ENCODE assay signal across 11 cellular contexts in genomic region chr1:183588827-183589226, GRCh38. TPM values are rescaled to one million over a fixed set of nuclear protein-coding genes. Genes with fewer than 3 reads are reported as not detected.
DNase-seq lines count a peak whose midpoint lies in the region; ATAC-seq and TF ChIP-seq lines count a peak whose summit lies in the region.
"Had no signal": no experiment of that assay in that cellular context is flagged by ENCODE, and none has a peak within 500 bp of the region (broad histone marks: within the 10 kb centered on the region; RNA-seq: fewer than 3 reads in every experiment).

No MANE protein-coding gene starts in this region.

- H3K4me3 ChIP-seq in upper lobe of right lung = peak overlapping the region; percentile 41

- no peaks in the 10 kb centered on the region for H3K9me3 Mint-ChIP-seq in natural killer cell treated with Interleukin-12 subunit alpha and Interleukin-12 subunit beta and Interleukin-15 and Interleukin-18, amount 100 ng/mL, for 72 hours
- H3K9me3 Mint-ChIP-seq in natural killer cell = no peaks in the 10 kb centered on the region
- H3K9me3 Mint-ChIP-seq in activated T-helper 1 cell treated with anti-CD3 and anti-CD28 coated beads, Interleukin-12 subunit alpha, Interleukin-12 subunit beta, Interleukin-2, Interleukin-4 antibody, amounts not matched to agents 30 ng/mL and 10 ng/mL and 1 ng/mL, durations not matched to agents 14 hours and 24 hours and 36 hours = no peaks in the 10 kb centered on the region

- in situ Hi-C loops in G401 (cut with HindIII; ENCODE audit: low sequenced_read_pairs) = no loop called here

- H3K36me3 ChIP-seq in upper lobe of right lung = no peaks in the 10 kb centered on the region

- no peak for ATAC-seq in natural killer cell treated with Interleukin-12 subunit alpha and Interleukin-12 subunit beta and Interleukin-15 and Interleukin-18, amount 100 ng/mL, for 72 hours
- ATAC-seq in natural killer cell (no peak), upper lobe of right lung (peak; percentile 45), HG03469 (IDR thresholded peaks at IDR 0.05; ENCODE audit: unreplicated experiment) (no peak)

- H3K4me1 Mint-ChIP-seq in natural killer cell treated with Interleukin-12 subunit alpha and Interleukin-12 subunit beta and Interleukin-15 and Interleukin-18, amount 100 ng/mL, for 72 hours (ENCODE audit: low read depth in 2 of 2) = peaks cover 25 to 37% of the 10 kb centered on the region in 2 donors
- peaks cover 0 to 5% of the 10 kb centered on the region in 2 donors for H3K4me1 Mint-ChIP-seq in natural killer cell
- H3K4me1 Mint-ChIP-seq in activated T-helper 1 cell treated with anti-CD3 and anti-CD28 coated beads, Interleukin-12 subunit alpha, Interleukin-12 subunit beta, Interleukin-2, Interleukin-4 antibody, amounts not matched to agents 30 ng/mL and 10 ng/mL and 1 ng/mL, durations not matched to agents 14 hours and 24 hours and 36 hours (ENCODE audit: low read depth) = peaks cover 60% of the 10 kb centered on the region

- H3K27ac Mint-ChIP-seq in natural killer cell treated with Interleukin-12 subunit alpha and Interleukin-12 subunit beta and Interleukin-15 and Interleukin-18, amount 100 ng/mL, for 72 hours = peak overlapping the region in 1 of 2 donors; percentile 96
- no peak overlapping the region for H3K27ac Mint-ChIP-seq in natural killer cell
- H3K27ac Mint-ChIP-seq in activated T-helper 1 cell treated with anti-CD3 and anti-CD28 coated beads, Interleukin-12 subunit alpha, Interleukin-12 subunit beta, Interleukin-2, Interleukin-4 antibody, amounts not matched to agents 30 ng/mL and 10 ng/mL and 1 ng/mL, durations not matched to agents 14 hours and 24 hours and 36 hours = peak overlapping the region; percentile 59

- H3K9me3 ChIP-seq in upper lobe of right lung = no peaks in the 10 kb centered on the region

- peaks cover 11 to 12% of the 10 kb centered on the region in 2 donors for H3K27me3 Mint-ChIP-seq in natural killer cell treated with Interleukin-12 subunit alpha and Interleukin-12 subunit beta and Interleukin-15 and Interleukin-18, amount 100 ng/mL, for 72 hours
- H3K27me3 Mint-ChIP-seq in natural killer cell (ENCODE audit: low read depth in 2 of 2) = peaks cover 9 to 10% of the 10 kb centered on the region in 2 donors
- no peaks in the 10 kb centered on the region for H3K27me3 Mint-ChIP-seq in activated T-helper 1 cell treated with anti-CD3 and anti-CD28 coated beads, Interleukin-12 subunit alpha, Interleukin-12 subunit beta, Interleukin-2, Interleukin-4 antibody, amounts not matched to agents 30 ng/mL and 10 ng/mL and 1 ng/mL, durations not matched to agents 14 hours and 24 hours and 36 hours (ENCODE audit: insufficient read depth)

- H3K27me3 ChIP-seq in upper lobe of right lung = no peaks in the 10 kb centered on the region

- intact Hi-C loops in natural killer cell (cut with micrococcal nuclease) = no loop called here
- intact Hi-C loops in activated T-helper 1 cell treated with anti-CD3 and anti-CD28 coated beads, Interleukin-12 subunit alpha, Interleukin-12 subunit beta, Interleukin-2, Interleukin-4 antibody, amounts not matched to agents 30 ng/mL and 10 ng/mL and 1 ng/mL, durations not matched to agents 14 hours and 24 hours and 36 hours (cut with micrococcal nuclease) = no loop called here
- intact Hi-C loops in upper lobe of right lung (cut with DNase I) = no loop called here

- TF ChIP-seq CTCF in natural killer cell (IDR thresholded peaks at IDR 0.05) (no peak), upper lobe of right lung (IDR thresholded peaks at IDR 0.05) (no peak)

- H3K27ac ChIP-seq in upper lobe of right lung = peak overlapping the region; percentile 80

- H3K36me3 Mint-ChIP-seq in natural killer cell treated with Interleukin-12 subunit alpha and Interleukin-12 subunit beta and Interleukin-15 and Interleukin-18, amount 100 ng/mL, for 72 hours = peaks cover 4% of the 10 kb centered on the region
- H3K36me3 Mint-ChIP-seq in natural killer cell = no peaks in the 10 kb centered on the region
- peaks cover 4% of the 10 kb centered on the region for H3K36me3 Mint-ChIP-seq in activated T-helper 1 cell treated with anti-CD3 and anti-CD28 coated beads, Interleukin-12 subunit alpha, Interleukin-12 subunit beta, Interleukin-2, Interleukin-4 antibody, amounts not matched to agents 30 ng/mL and 10 ng/mL and 1 ng/mL, durations not matched to agents 14 hours and 24 hours and 36 hours (ENCODE audit: low read depth)

- peak overlapping the region; percentile 35 for H3K4me3 Mint-ChIP-seq in natural killer cell treated with Interleukin-12 subunit alpha and Interleukin-12 subunit beta and Interleukin-15 and Interleukin-18, amount 100 ng/mL, for 72 hours
- H3K4me3 Mint-ChIP-seq in natural killer cell = no peak overlapping the region
- H3K4me3 Mint-ChIP-seq in activated T-helper 1 cell treated with anti-CD3 and anti-CD28 coated beads, Interleukin-12 subunit alpha, Interleukin-12 subunit beta, Interleukin-2, Interleukin-4 antibody, amounts not matched to agents 30 ng/mL and 10 ng/mL and 1 ng/mL, durations not matched to agents 14 hours and 24 hours and 36 hours = peak overlapping the region; percentile 69

- no peak for DNase-seq in natural killer cell treated with Interleukin-12 subunit alpha and Interleukin-12 subunit beta and Interleukin-15 and Interleukin-18, amount 100 ng/mL, for 72 hours (ENCODE audit: low spot score)
- DNase-seq in natural killer cell (no peak), medulla oblongata (ENCODE audit: extremely low spot score) (peak; percentile 74), upper lobe of right lung (no peak), G401 (ENCODE audit: low spot score) (no peak), UCSD-AML1 (lab: John Stamatoyannopoulos, UW; ENCODE audit: unreplicated experiment) (no peak)
- DNase-seq in activated T-helper 1 cell treated with anti-CD3 and anti-CD28 coated beads, Interleukin-12 subunit alpha, Interleukin-12 subunit beta, Interleukin-2, Interleukin-4 antibody, amounts not matched to agents 30 ng/mL and 10 ng/mL and 1 ng/mL, durations not matched to agents 14 hours and 24 hours and 36 hours (ENCODE audit: low spot score) = no peak
- DNase-seq: NCI-H2029; stimulated activated CD4-positive, alpha-beta T cell treated with anti-CD3 and anti-CD28 coated beads, Interleukin-2, amount 100 ng/mL, for 48 hours had no signal

- peaks cover 4% of the 10 kb centered on the region for H3K4me1 ChIP-seq in upper lobe of right lung

RNA-seq across cellular contexts. Expression of gene NCF2, which starts 1.4 kb away (rescaled TPM):
- 10 to 100 TPM in 1 of 2 donors, 1 to 10 TPM in 1; 5.4 to 20.5 TPM for total RNA-seq in natural killer cell treated with Interleukin-12 subunit alpha and Interleukin-12 subunit beta and Interleukin-15 and Interleukin-18, amount 100 ng/mL, for 72 hours
- total RNA-seq in natural killer cell (10 to 100 TPM; 10.4 to 21.7 (median 14.8) TPM), upper lobe of right lung (144 TPM)
- 4.8 and 5.9 TPM in 2 replicates for total RNA-seq in activated T-helper 1 cell treated with anti-CD3 and anti-CD28 coated beads, Interleukin-12 subunit alpha, Interleukin-12 subunit beta, Interleukin-2, Interleukin-4 antibody, amounts not matched to agents 30 ng/mL and 10 ng/mL and 1 ng/mL, durations not matched to agents 14 hours and 24 hours and 36 hours
- total RNA-seq in G401 (2014; rRNA removed; shearing (Covaris generic)) = not detected in 2 replicates
- total RNA-seq: RPMI7951 had no signal

RNA-seq across cellular contexts. Expression of gene ARPC5, which starts 46.8 kb away (rescaled TPM):
- total RNA-seq in natural killer cell treated with Interleukin-12 subunit alpha and Interleukin-12 subunit beta and Interleukin-15 and Interleukin-18, amount 100 ng/mL, for 72 hours = 100 to 1,000 TPM; 120 to 221 TPM
- total RNA-seq in natural killer cell (100 to 1,000 TPM; 103 to 120 (median 113) TPM), upper lobe of right lung (181 TPM)
- total RNA-seq in activated T-helper 1 cell treated with anti-CD3 and anti-CD28 coated beads, Interleukin-12 subunit alpha, Interleukin-12 subunit beta, Interleukin-2, Interleukin-4 antibody, amounts not matched to agents 30 ng/mL and 10 ng/mL and 1 ng/mL, durations not matched to agents 14 hours and 24 hours and 36 hours = 146 and 154 TPM in 2 replicates
- total RNA-seq in G401 (2014; rRNA removed; shearing (Covaris generic)) = 81.4 and 155 TPM in 2 replicates
